22 cellular contexts compared by ENCODE assay signal in genomic region chr14:56284641-56285040, GRCh38.
"Had no signal": no experiment of that assay in that cellular context is flagged by ENCODE, and none has a peak within 500 bp of the region (broad histone marks: within the 10 kb centered on the region; RNA-seq: fewer than 3 reads in every experiment).

No MANE protein-coding gene starts in this region.

- H3K27ac ChIP-seq: body of pancreas, colonic mucosa, dorsolateral prefrontal cortex, gastrocnemius medialis, ovary, right lobe of liver, tibial nerve, VCaP had no signal

- H3K4me1 ChIP-seq: body of pancreas, colonic mucosa, gastrocnemius medialis, right lobe of liver, tibial nerve had no signal

- DNase-seq: activated CD4-positive, alpha-beta T cell treated with anti-CD3 and anti-CD28 coated beads for 4 hours; activated CD4-positive, alpha-beta T cell treated with anti-CD3 and anti-CD28 coated beads, Interleukin-2, amount 50 U/mL, for 4 hours; activated naive CD4-positive, alpha-beta T cell; activated T-cell treated with anti-CD3 and anti-CD28 coated beads for 4 hours; activated T-cell treated with anti-CD3 and anti-CD28 coated beads, Interleukin-2, amount 50 U/mL, for 72 hours; body of pancreas; colonic mucosa; dorsolateral prefrontal cortex; effector memory CD4-positive, alpha-beta T cell; gastrocnemius medialis; glutamatergic neuron; left cardiac atrium; left ventricle myocardium superior; mammary epithelial cell; naive B cell; ovary; right lobe of liver; stimulated activated CD4-positive, alpha-beta T cell treated with anti-CD3 and anti-CD28 coated beads, Interleukin-2, amount 100 ng/mL, for 48 hours; stimulated activated naive CD4-positive, alpha-beta T cell treated with Interleukin-2 at 50 U/mL for 16 hours had no signal

- ATAC-seq: activated naive CD4-positive, alpha-beta T cell treated with anti-CD3 and anti-CD28 coated beads, Interleukin-2, amount 50 U/mL, for 72 hours; activated T-cell treated with anti-CD3 and anti-CD28 coated beads, Interleukin-2, amount 50 U/mL, for 72 hours; body of pancreas; gastrocnemius medialis; left cardiac atrium; left ventricle myocardium superior; right lobe of liver had no signal

- H3K36me3 ChIP-seq: colonic mucosa, gastrocnemius medialis, ovary, right lobe of liver had no signal

- H3K9me3 ChIP-seq: body of pancreas, colonic mucosa, gastrocnemius medialis, ovary, right lobe of liver, tibial nerve had no signal

- H3K4me3 ChIP-seq: body of pancreas, colonic mucosa, dorsolateral prefrontal cortex, gastrocnemius medialis, ovary, right lobe of liver, tibial nerve had no signal

- H3K27me3 ChIP-seq: body of pancreas, colonic mucosa, dorsolateral prefrontal cortex, gastrocnemius medialis, ovary, right lobe of liver, tibial nerve had no signal
